In genomic region chr5:107389130-107389553, GRCh38 we compare ENCODE assay signal across 7 cellular contexts.
A peak's percentile ranks its signal among the peaks of the same experiment; 100 is the strongest.
DNase-seq lines count a peak whose midpoint lies in the region; ATAC-seq and TF ChIP-seq lines count a peak whose summit lies in the region.

No MANE protein-coding gene starts in this region.

- WGBS in esophagus squamous epithelium, 2 donors: 6 to 15% methylated on average over 2 of the region's 2 CpGs

- H3K4me3 ChIP-seq in esophagus squamous epithelium (no peak overlapping the region), skeletal muscle tissue (ENCODE audit: low read length in 3 of 3) (no peak overlapping the region)

- peak in 1 of 6 experiments; percentile 16 for TF ChIP-seq CTCF in esophagus squamous epithelium (IDR thresholded peaks at IDR 0.05)

- ATAC-seq in GM19467 (IDR thresholded peaks at IDR 0.05; ENCODE audit: unreplicated experiment): peak; percentile 91
- ATAC-seq in HG03469 (IDR thresholded peaks at IDR 0.05; ENCODE audit: unreplicated experiment): peak; percentile 78

- no peaks in the 10 kb centered on the region for H3K9me3 ChIP-seq in esophagus squamous epithelium
- H3K9me3 ChIP-seq in skeletal muscle tissue (ENCODE audit: control insufficient read depth in 3 of 3, low read length in 3 of 3): no peaks in the 10 kb centered on the region

- TF ChIP-seq POLR2A in esophagus squamous epithelium (IDR thresholded peaks at IDR 0.05): no peak

- H3K4me1 ChIP-seq in esophagus squamous epithelium (peaks cover 17 to 40% (median 20%) of the 10 kb centered on the region in 3 donors), skeletal muscle tissue (ENCODE audit: control insufficient read depth in 3 of 3, insufficient read depth in 3 of 3, low read length in 3 of 3) (peaks cover 3 to 11% (median 11%) of the 10 kb centered on the region in 3 donors)

- H3K27me3 ChIP-seq in esophagus squamous epithelium (no peaks in the 10 kb centered on the region), skeletal muscle tissue (ENCODE audit: control insufficient read depth in 3 of 3, insufficient read depth in 3 of 3, low read length in 3 of 3) (no peaks in the 10 kb centered on the region)

- DNase-seq in GM03348 (ENCODE audit: low spot score) (peak; percentile 37), RPMI8226 (peak; percentile 92), esophagus squamous epithelium (lab: John Stamatoyannopoulos, UW) (no peak), mesenteric fat pad (ENCODE audit: low spot score) (no peak)

- no peaks in the 10 kb centered on the region for H3K36me3 ChIP-seq in esophagus squamous epithelium
- no peaks in the 10 kb centered on the region for H3K36me3 ChIP-seq in skeletal muscle tissue (ENCODE audit: control insufficient read depth in 3 of 3, insufficient read depth in 3 of 3, low read length in 3 of 3)

- no peak overlapping the region for H3K9ac ChIP-seq in skeletal muscle tissue (ENCODE audit: low read depth in 1 of 3, low read length in 3 of 3)

- intact Hi-C loops in esophagus squamous epithelium (cut with DNase I): no loop called here

- H3K27ac ChIP-seq in esophagus squamous epithelium: peak overlapping the region; percentile 36 to 75 (median 62)
- peak overlapping the region; percentile 36 for H3K27ac ChIP-seq in skeletal muscle tissue (ENCODE audit: low read depth, low read length)

Comparison
In these comparisons a context has a peak if more than half of its experiments do, and no peak if none do; other contexts are left out.
1. DNase-seq: peak in GM03348 (single experiment) and RPMI8226 (single experiment); none in esophagus squamous epithelium (single experiment) and mesenteric fat pad (single experiment).